ENCODE assay signal across 10 cellular contexts in genomic region chr13:109788372-109789195, GRCh38. TPM values are rescaled to one million over a fixed set of nuclear protein-coding genes. Genes with fewer than 3 reads are reported as not detected.
DNase-seq lines count a peak whose midpoint lies in the region; ATAC-seq, FAIRE-seq and TF ChIP-seq lines count a peak whose summit lies in the region.
"Had no signal": no experiment of that assay in that cellular context is flagged by ENCODE, and none has a peak within 500 bp of the region (broad histone marks: within the 10 kb centered on the region; RNA-seq: fewer than 3 reads in every experiment).

No MANE protein-coding gene starts in this region.

- peak; percentile 93 for FAIRE-seq in H54 (lab: Jason Lieb, UNC)

- ATAC-seq in CD4-positive, CD25-positive, alpha-beta regulatory T cell (ENCODE audit: low read depth in 2 of 2), result no peak
- ATAC-seq in naive thymus-derived CD8-positive, alpha-beta T cell, result peak in 1 of 2 donors; percentile 1
- no peak for ATAC-seq in HG02610 (IDR thresholded peaks at IDR 0.05; ENCODE audit: unreplicated experiment)

- WGBS in suprapubic skin, result 70% methylated on average over 8 of the region's 8 CpGs
- WGBS in prostate gland, result 46% methylated on average over 8 of the region's 8 CpGs

- intact Hi-C loops in activated T-helper 2 cell treated with anti-CD3 and anti-CD28 coated beads, Interferon-gamma antibody, Interleukin-2, Interleukin-4, amounts not matched to agents 10 μg/mL and 5 μg/mL and 100 μg/mL, durations not matched to agents 14 hours and 24 hours and 36 hours (cut with micrococcal nuclease), result loop anchor here (5.0 to 10.0 kb wide), 6 partner anchors 176 to 1571 kb away; partner anchors contain the start of genes ABHD13, LIG4 and NAXD
- intact Hi-C loops in prostate gland (cut with DNase I), result loop anchor here (5.0 to 10.0 kb wide), 3 partner anchors 84 to 544 kb away; no protein-coding TSS in a partner anchor

- peaks cover 12% of the 10 kb centered on the region for H3K4me1 ChIP-seq in CD4-positive, CD25-positive, alpha-beta regulatory T cell (ENCODE audit: control insufficient read depth, insufficient read depth, low read length, poor library complexity, severe bottlenecking)
- H3K4me1 ChIP-seq in suprapubic skin, result peaks cover 19% of the 10 kb centered on the region
- H3K4me1 ChIP-seq in prostate gland (replicated peaks), result peaks cover 7% of the 10 kb centered on the region

- peak overlapping the region; percentile 26 for H3K4me3 ChIP-seq in CD4-positive, CD25-positive, alpha-beta regulatory T cell (ENCODE audit: low read depth, low read length)
- H3K4me3 ChIP-seq in suprapubic skin (no peak overlapping the region), prostate gland (no peak overlapping the region)

- no peak for TF ChIP-seq EP300 in suprapubic skin (IDR thresholded peaks at IDR 0.05)

- no peaks in the 10 kb centered on the region for H3K9me3 ChIP-seq in CD4-positive, CD25-positive, alpha-beta regulatory T cell (ENCODE audit: control insufficient read depth in 2 of 2, low read length in 2 of 2)
- H3K9me3 ChIP-seq in suprapubic skin (no peaks in the 10 kb centered on the region), prostate gland (no peaks in the 10 kb centered on the region)

- peaks cover 3% of the 10 kb centered on the region for H3K27me3 ChIP-seq in CD4-positive, CD25-positive, alpha-beta regulatory T cell (ENCODE audit: control insufficient read depth, insufficient read depth, low read length)
- peaks cover 3% of the 10 kb centered on the region for H3K27me3 ChIP-seq in suprapubic skin
- H3K27me3 ChIP-seq in prostate gland (replicated peaks; ENCODE audit: insufficient read depth), result no peaks in the 10 kb centered on the region

- DNase-seq in CD4-positive, CD25-positive, alpha-beta regulatory T cell, result peak in 1 of 3 donors; percentile 53
- no peak for DNase-seq in H54 (ENCODE audit: insufficient read length, low spot score)
- DNase-seq in activated T-helper 2 cell treated with anti-CD3 and anti-CD28 coated beads, Interferon-gamma antibody, Interleukin-2, Interleukin-4, amounts not matched to agents 10 μg/mL and 5 μg/mL and 100 μg/mL, durations not matched to agents 14 hours and 24 hours and 36 hours (ENCODE audit: low spot score), result no peak
- peak in 3 of 10 donors; percentile 12 to 36 (median 35) for DNase-seq in naive thymus-derived CD8-positive, alpha-beta T cell
- no peak for DNase-seq in foreskin melanocyte
- no peak for DNase-seq in suprapubic skin (ENCODE audit: low spot score in 2 of 2)
- no peak for DNase-seq in prostate gland (ENCODE audit: low spot score)
- DNase-seq: effector memory CD4-positive, alpha-beta T cell; occipital lobe had no signal

- peaks cover 20% of the 10 kb centered on the region for H3K27me3 Mint-ChIP-seq in CD4-positive, CD25-positive, alpha-beta regulatory T cell
- H3K27me3 Mint-ChIP-seq in activated T-helper 2 cell treated with anti-CD3 and anti-CD28 coated beads, Interferon-gamma antibody, Interleukin-2, Interleukin-4, amounts not matched to agents 10 μg/mL and 5 μg/mL and 100 μg/mL, durations not matched to agents 14 hours and 24 hours and 36 hours (ENCODE audit: low read depth), result peaks cover 16% of the 10 kb centered on the region
- H3K27me3 Mint-ChIP-seq in naive thymus-derived CD8-positive, alpha-beta T cell, result peaks cover 0 to 5% (median 0%) of the 10 kb centered on the region in 5 donors

- no peak for TF ChIP-seq CTCF in suprapubic skin (IDR thresholded peaks at IDR 0.05)
- no peak for TF ChIP-seq CTCF in prostate gland (IDR thresholded peaks at IDR 0.05)

- H3K36me3 Mint-ChIP-seq in CD4-positive, CD25-positive, alpha-beta regulatory T cell, result no peaks in the 10 kb centered on the region
- H3K36me3 Mint-ChIP-seq in activated T-helper 2 cell treated with anti-CD3 and anti-CD28 coated beads, Interferon-gamma antibody, Interleukin-2, Interleukin-4, amounts not matched to agents 10 μg/mL and 5 μg/mL and 100 μg/mL, durations not matched to agents 14 hours and 24 hours and 36 hours (ENCODE audit: low read depth), result peaks cover 2% of the 10 kb centered on the region
- H3K36me3 Mint-ChIP-seq in naive thymus-derived CD8-positive, alpha-beta T cell, result no peaks in the 10 kb centered on the region

- POLR2A ChIA-PET in naive thymus-derived CD8-positive, alpha-beta T cell (lab: Charles Lee), result no interaction called here

- peak overlapping the region; percentile 6 to 76 (median 45) for H3K27ac Mint-ChIP-seq in CD4-positive, CD25-positive, alpha-beta regulatory T cell
- peak overlapping the region; percentile 67 for H3K27ac Mint-ChIP-seq in activated T-helper 2 cell treated with anti-CD3 and anti-CD28 coated beads, Interferon-gamma antibody, Interleukin-2, Interleukin-4, amounts not matched to agents 10 μg/mL and 5 μg/mL and 100 μg/mL, durations not matched to agents 14 hours and 24 hours and 36 hours
- peak overlapping the region; percentile 16 to 94 (median 68) for H3K27ac Mint-ChIP-seq in naive thymus-derived CD8-positive, alpha-beta T cell

- H3K27ac ChIP-seq in CD4-positive, CD25-positive, alpha-beta regulatory T cell (ENCODE audit: insufficient read depth, low read length, poor library complexity, severe bottlenecking), result peak overlapping the region; percentile 47
- H3K27ac ChIP-seq in suprapubic skin (no peak overlapping the region), prostate gland (peak overlapping the region in 1 of 2 donors; percentile 15)

- no peaks in the 10 kb centered on the region for H3K36me3 ChIP-seq in CD4-positive, CD25-positive, alpha-beta regulatory T cell (ENCODE audit: control insufficient read depth, insufficient read depth, low read length)
- H3K36me3 ChIP-seq in suprapubic skin (peaks cover 9% of the 10 kb centered on the region), prostate gland (peaks cover under 1 to 9% of the 10 kb centered on the region in 2 donors)

- TF ChIP-seq POLR2A in H54 (IDR thresholded peaks at IDR 0.05; ENCODE audit: low read depth, low read length) (no peak), suprapubic skin (IDR thresholded peaks at IDR 0.05) (no peak), prostate gland (IDR thresholded peaks at IDR 0.05) (no peak)

- H3K4me1 Mint-ChIP-seq in CD4-positive, CD25-positive, alpha-beta regulatory T cell, result peaks cover 21 to 26% (median 23%) of the 10 kb centered on the region in 4 donors
- H3K4me1 Mint-ChIP-seq in activated T-helper 2 cell treated with anti-CD3 and anti-CD28 coated beads, Interferon-gamma antibody, Interleukin-2, Interleukin-4, amounts not matched to agents 10 μg/mL and 5 μg/mL and 100 μg/mL, durations not matched to agents 14 hours and 24 hours and 36 hours (ENCODE audit: low read depth), result peaks cover 39% of the 10 kb centered on the region
- peaks cover 13 to 23% (median 19%) of the 10 kb centered on the region in 4 donors for H3K4me1 Mint-ChIP-seq in naive thymus-derived CD8-positive, alpha-beta T cell

- peaks cover 0 to 2% (median 0%) of the 10 kb centered on the region in 7 donors for H3K9me3 Mint-ChIP-seq in CD4-positive, CD25-positive, alpha-beta regulatory T cell
- no peaks in the 10 kb centered on the region for H3K9me3 Mint-ChIP-seq in activated T-helper 2 cell treated with anti-CD3 and anti-CD28 coated beads, Interferon-gamma antibody, Interleukin-2, Interleukin-4, amounts not matched to agents 10 μg/mL and 5 μg/mL and 100 μg/mL, durations not matched to agents 14 hours and 24 hours and 36 hours
- H3K9me3 Mint-ChIP-seq in naive thymus-derived CD8-positive, alpha-beta T cell, result no peaks in the 10 kb centered on the region

- H3K4me3 Mint-ChIP-seq in CD4-positive, CD25-positive, alpha-beta regulatory T cell, result peak overlapping the region; percentile 56 to 94 (median 78)
- H3K4me3 Mint-ChIP-seq in activated T-helper 2 cell treated with anti-CD3 and anti-CD28 coated beads, Interferon-gamma antibody, Interleukin-2, Interleukin-4, amounts not matched to agents 10 μg/mL and 5 μg/mL and 100 μg/mL, durations not matched to agents 14 hours and 24 hours and 36 hours (ENCODE audit: low read depth), result peak overlapping the region; percentile 59
- H3K4me3 Mint-ChIP-seq in naive thymus-derived CD8-positive, alpha-beta T cell, result peak overlapping the region in 9 of 10 donors; percentile 32 to 84 (median 47)

RNA-seq across cellular contexts. Expression of gene IRS2, which starts 2.2 kb away (rescaled TPM):
- 86.7 TPM for total RNA-seq in CD4-positive, CD25-positive, alpha-beta regulatory T cell
- polyA plus RNA-seq in CD4-positive, CD25-positive, alpha-beta regulatory T cell, result 1 to 10 TPM; 1.9 to 3.3 (median 2.6) TPM
- 5.0 and 5.5 TPM in 2 replicates for total RNA-seq in activated T-helper 2 cell treated with anti-CD3 and anti-CD28 coated beads, Interferon-gamma antibody, Interleukin-2, Interleukin-4, amounts not matched to agents 10 μg/mL and 5 μg/mL and 100 μg/mL, durations not matched to agents 14 hours and 24 hours and 36 hours
- total RNA-seq in naive thymus-derived CD8-positive, alpha-beta T cell, result 10 to 100 TPM; 20.7 to 21.5 TPM
- 1 to 10 TPM; 2.1 to 2.9 (median 2.7) TPM for polyA plus RNA-seq in naive thymus-derived CD8-positive, alpha-beta T cell
- total RNA-seq in suprapubic skin (10 to 100 TPM; 41.1 to 62.5 (median 51.8) TPM), prostate gland (10 to 100 TPM; 43.5 to 54.8 TPM)
